In the genomic region with DNA sequence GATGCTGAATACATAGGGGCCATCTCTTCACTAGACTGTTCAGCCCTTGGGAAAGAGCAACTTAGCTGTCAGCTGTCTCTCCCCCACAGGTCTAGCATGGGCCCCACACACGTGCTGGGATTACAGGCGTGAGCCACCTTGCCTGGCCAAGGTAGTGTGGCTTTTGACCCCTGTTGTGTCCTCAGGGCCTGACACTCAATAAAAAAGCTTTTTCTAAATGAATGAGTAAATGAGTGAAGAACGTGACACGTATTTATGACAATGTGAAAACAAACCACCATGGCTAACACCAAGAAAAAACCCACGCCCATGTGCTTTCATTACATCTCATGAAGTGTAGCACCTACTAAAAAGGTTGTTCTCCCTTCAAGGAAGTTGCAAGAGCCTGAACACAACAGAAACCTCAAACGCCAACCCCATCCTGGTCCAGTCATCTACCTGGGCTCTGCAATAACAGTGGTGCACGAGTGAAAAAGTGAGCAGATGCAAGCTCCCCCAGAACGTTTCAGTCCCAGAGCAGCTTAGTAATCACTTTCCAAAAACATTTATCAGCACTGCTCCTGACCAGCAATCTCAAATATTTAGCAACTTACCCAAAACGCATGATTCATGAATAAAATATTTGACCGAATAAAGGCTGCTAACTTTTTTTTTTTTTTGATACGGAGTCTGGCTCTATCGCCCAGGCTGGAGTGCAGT, we compare ENCODE assay signal across 8 cellular contexts. TPM values are rescaled to one million over a fixed set of nuclear protein-coding genes. Genes with fewer than 3 reads are reported as not detected.
A peak's percentile ranks its signal among the peaks of the same experiment; 100 is the strongest.
DNase-seq lines count a peak whose midpoint lies in the region; ATAC-seq and TF ChIP-seq lines count a peak whose summit lies in the region.

No MANE protein-coding gene starts in this region.

- H3K36me3 ChIP-seq in HCT116 (ENCODE audit: control insufficient read depth in 1 of 2, insufficient read depth in 2 of 2, low read length in 2 of 2): no peaks in the 10 kb centered on the region

- TF ChIP-seq CTCF in GM12865 (IDR thresholded peaks at IDR 0.05; ENCODE audit: insufficient read depth, low read depth, low read length, missing control alignments): no peak
- TF ChIP-seq CTCF in HCT116 (IDR thresholded peaks at IDR 0.05 in 2 of 3, conservative IDR thresholded peaks at IDR 0.05 in 1 of 3; ENCODE audit: borderline replicate concordance in 1 of 3, insufficient read depth in 1 of 3, low read depth in 2 of 3, low read length in 2 of 3): no peak
- TF ChIP-seq CTCF in coronary artery (IDR thresholded peaks at IDR 0.05): no peak
- no peak for TF ChIP-seq CTCF in dorsolateral prefrontal cortex (IDR thresholded peaks at IDR 0.05 in 54 of 56, conservative IDR thresholded peaks at IDR 0.05 in 2 of 56; ENCODE audit: low read depth in 1 of 56, partially characterized antibody in 56 of 56)

- H3K4me3 ChIP-seq in GM12865 (ENCODE audit: low read depth, low read length) (no peak overlapping the region), HCT116 (replicated peaks in 1 of 2; ENCODE audit: low read depth in 1 of 2, low read length in 2 of 2) (no peak overlapping the region), coronary artery (peak overlapping the region; percentile 21), dorsolateral prefrontal cortex (no peak overlapping the region)

- TF ChIP-seq RAD21 in HCT116 (IDR thresholded peaks at IDR 0.05; ENCODE audit: low read depth): no peak

- intact Hi-C loops in HCT116 (cut with micrococcal nuclease): loop anchor here (10.0 kb wide), 2 partner anchors 107 to 247 kb away; partner anchors contain the start of gene AP1S3
- intact Hi-C loops in dorsolateral prefrontal cortex (cut with DNase I): loop anchor here in 1 of 2 donors (10.0 kb wide), 1 partner anchor 643 kb away; the partner anchor contains the start of gene CUL3

- DNase-seq in GM12865 (ENCODE audit: low read depth) (peak; percentile 81), HCT116 (ENCODE audit: low read depth, low spot score) (no peak), coronary artery (ENCODE audit: low spot score) (no peak), germinal center (ENCODE audit: low spot score) (no peak), NCI-H146 treated with DMSO at 0.1 percent for 48 hours (lab: John Stamatoyannopoulos, UW; ENCODE audit: unreplicated experiment) (no peak), dorsolateral prefrontal cortex (no peak)
- peak; percentile 32 to 39 for DNase-seq in stimulated activated CD4-positive, alpha-beta T cell treated with anti-CD3 and anti-CD28 coated beads, Interleukin-1b, Interleukin-23, amount 100 ng/mL, for 4 hours (ENCODE audit: low read depth in 2 of 2)

- H3K79me2 ChIP-seq in HCT116 (ENCODE audit: insufficient read depth, low read length): peaks cover 70% of the 10 kb centered on the region

- H2AFZ ChIP-seq in HCT116 (ENCODE audit: low read depth, low read length, poor library complexity, severe bottlenecking): no peak overlapping the region

- BruUV-seq in HCT116 (replicated peaks; lab: Mats Ljungman, UMichigan): TSS peak; percentile 7

- CTCF ChIA-PET in HCT116 (lab: Charles Lee): no interaction called here

- peak overlapping the region; percentile 41 for H3K4me2 ChIP-seq in HCT116 (ENCODE audit: low read length)

- peaks cover 13 to 38% of the 10 kb centered on the region in 2 experiments for H3K4me1 ChIP-seq in HCT116 (ENCODE audit: control insufficient read depth in 1 of 2, insufficient read depth in 2 of 2, low read length in 2 of 2)

- no peaks in the 10 kb centered on the region for H3K9me3 ChIP-seq in HCT116 (ENCODE audit: control insufficient read depth in 1 of 2, insufficient read depth in 1 of 2, low read depth in 1 of 2, low read length in 2 of 2)

- no peak overlapping the region for H3K9ac ChIP-seq in HCT116 (ENCODE audit: low read length)

- no peak for TF ChIP-seq POLR2A in HCT116 (IDR thresholded peaks at IDR 0.05; ENCODE audit: borderline replicate concordance, extremely low read depth, insufficient read depth, insufficient read length)

- H3K9me2 ChIP-seq in HCT116 (ENCODE audit: insufficient read depth): no peaks in the 10 kb centered on the region

- no peaks in the 10 kb centered on the region for H4K20me1 ChIP-seq in HCT116 (ENCODE audit: insufficient read depth)

- POLR2A ChIA-PET in HCT116 (lab: Charles Lee): no interaction called here

- H3K27me3 ChIP-seq in HCT116 (ENCODE audit: insufficient read depth, low read length) (no peaks in the 10 kb centered on the region), dorsolateral prefrontal cortex (no peaks in the 10 kb centered on the region)

- ATAC-seq in HCT116 (no peak), SK-N-SH treated with all-trans-retinoic acid at 6 μM for 48 hours (peak; percentile 11; the same call in 2 of the 3 replicates)

- RAD21 ChIA-PET in HCT116 (lab: Charles Lee; ENCODE audit: low non-redundant PET in 1 of 2, low total read pairs in 2 of 2, uncharacterized antibody in 2 of 2, unreplicated experiment in 2 of 2): no interaction called here

- H3K27ac ChIP-seq in HCT116 (ENCODE audit: low read depth, low read length): no peak overlapping the region
- peak overlapping the region in 1 of 2 donors; percentile 44 for H3K27ac ChIP-seq in coronary artery
- no peak overlapping the region for H3K27ac ChIP-seq in dorsolateral prefrontal cortex

TF ChIP-seq in HCT116, 20 proteins besides CTCF, POLR2A, EP300 and RAD21 (continues in another document):
- TF ChIP-seq, protein P1, sequence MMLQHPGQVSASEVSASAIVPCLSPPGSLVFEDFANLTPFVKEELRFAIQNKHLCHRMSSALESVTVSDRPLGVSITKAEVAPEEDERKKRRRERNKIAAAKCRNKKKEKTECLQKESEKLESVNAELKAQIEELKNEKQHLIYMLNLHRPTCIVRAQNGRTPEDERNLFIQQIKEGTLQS (IDR thresholded peaks at IDR 0.05): no peak
- TF ChIP-seq MAX (IDR thresholded peaks at IDR 0.05) (no peak), SIN3A (IDR thresholded peaks at IDR 0.05; ENCODE audit: low read depth) (no peak)

TF ChIP-seq in SK-N-SH treated with all-trans-retinoic acid at 6 μM for 48 hours, 23 proteins besides CTCF, POLR2A, EP300 and RAD21:
- TF ChIP-seq ISL1 (CRISPR knock-in tag; IDR thresholded peaks at IDR 0.05): peak; percentile 30; the same call in 1 of the 2 replicates
- TF ChIP-seq PATZ1 (CRISPR knock-in tag; IDR thresholded peaks at IDR 0.05; ENCODE audit: borderline replicate concordance): no peak

RNA-seq across cellular contexts. Expression of gene WDFY1, which starts 3.4 kb away (rescaled TPM):
- total RNA-seq in HCT116 (2021; ENCODE audit: unreplicated experiment) (44.7 TPM), dorsolateral prefrontal cortex (10 to 100 TPM; 24.8 to 56.2 (median 37.5) TPM)
- polyA plus RNA-seq in HCT116 (2012): 41.8 and 56.0 TPM in 2 replicates

RNA-seq across cellular contexts. Expression of gene MRPL44, which starts 15.5 kb away (rescaled TPM):
- total RNA-seq in HCT116 (2021; ENCODE audit: unreplicated experiment) (45.8 TPM), dorsolateral prefrontal cortex (10 to 100 TPM; 12.3 to 28.1 (median 20.4) TPM)
- polyA plus RNA-seq in HCT116 (2012): 18.2 and 24.1 TPM in 2 replicates

Comparison
In these comparisons a context has a peak if more than half of its experiments do, and no peak if none do; other contexts are left out.
1. DNase-seq: peak in GM12865 (single experiment) and stimulated activated CD4-positive, alpha-beta T cell treated with anti-CD3 and anti-CD28 coated beads, Interleukin-1b, Interleukin-23, amount 100 ng/mL, for 4 hours (2 of 2); none in HCT116 (single experiment), coronary artery (single experiment), germinal center (single experiment), NCI-H146 treated with DMSO at 0.1 percent for 48 hours (single experiment) and dorsolateral prefrontal cortex (0 of 10).